In the genomic region with DNA sequence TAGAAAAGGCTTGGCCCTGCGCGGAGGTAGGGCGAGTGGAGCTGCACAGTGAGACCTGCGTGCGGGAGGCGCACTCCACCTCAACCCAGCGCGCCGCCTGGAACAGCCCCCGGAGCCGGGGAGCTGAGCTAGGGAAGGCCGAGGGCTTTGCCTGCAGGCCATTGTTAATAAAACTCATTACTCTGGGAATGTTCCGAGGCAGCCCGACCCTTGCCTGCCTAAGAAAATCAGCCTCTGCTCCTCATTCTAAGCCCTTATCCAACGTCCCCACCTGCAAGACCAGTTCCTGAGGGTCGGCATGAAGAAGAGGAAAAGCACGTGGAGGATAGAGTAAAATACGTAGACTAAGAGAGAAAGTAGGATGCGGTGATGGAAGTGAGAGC, we compare ENCODE assay signal across 9 cellular contexts. TPM values are rescaled to one million over a fixed set of nuclear protein-coding genes. Genes with fewer than 3 reads are reported as not detected.
DNase-seq lines count a peak whose midpoint lies in the region; ATAC-seq and TF ChIP-seq lines count a peak whose summit lies in the region.
"Had no signal": no experiment of that assay in that cellular context is flagged by ENCODE, and none has a peak within 500 bp of the region (broad histone marks: within the 10 kb centered on the region; RNA-seq: fewer than 3 reads in every experiment).

No MANE protein-coding gene starts in this region.

- BruUV-seq in OCI-LY7 (replicated peaks; lab: Mats Ljungman, UMichigan): no TSS peak

- POLR2A ChIA-PET in activated CD4-positive, alpha-beta memory T cell treated with anti-CD3 and anti-CD28 coated beads for 36 hours (lab: Charles Lee): no interaction called here
- POLR2A ChIA-PET in activated CD4-positive, alpha-beta memory T cell treated with anti-CD3 and anti-CD28 coated beads, Interleukin-2, amount 10 ng/mL, durations not matched to agents 7 days and 5 days (lab: Charles Lee): no interaction called here
- POLR2A ChIA-PET in activated B cell treated with CpG ODN at 0.5 μM for 24 hours (lab: Charles Lee) (no interaction called here), OCI-LY7 (lab: Charles Lee) (no interaction called here)

- no peaks in the 10 kb centered on the region for H3K79me2 ChIP-seq in OCI-LY7 (ENCODE audit: insufficient read depth, low read depth, low read length)

- H3K9me2 ChIP-seq in OCI-LY7 (ENCODE audit: insufficient read depth, low read length): no peaks in the 10 kb centered on the region

- H3K9me3 Mint-ChIP-seq in activated CD4-positive, alpha-beta memory T cell treated with anti-CD3 and anti-CD28 coated beads for 36 hours: peaks cover 7% of the 10 kb centered on the region
- no peaks in the 10 kb centered on the region for H3K9me3 Mint-ChIP-seq in activated CD4-positive, alpha-beta memory T cell treated with anti-CD3 and anti-CD28 coated beads, Interleukin-2, amount 10 ng/mL, durations not matched to agents 7 days and 5 days
- peaks cover 5% of the 10 kb centered on the region for H3K9me3 Mint-ChIP-seq in activated B cell treated with CpG ODN at 0.5 μM for 24 hours
- H3K9me3 Mint-ChIP-seq: CD4-positive, alpha-beta T cell had no signal

- intact Hi-C loops in activated CD4-positive, alpha-beta memory T cell treated with anti-CD3 and anti-CD28 coated beads for 36 hours (cut with micrococcal nuclease): no loop called here
- intact Hi-C loops in activated B cell treated with CpG ODN at 0.5 μM for 24 hours (cut with micrococcal nuclease) (no loop called here), right cardiac atrium (cut with DNase I) (no loop called here), OCI-LY7 (cut with micrococcal nuclease; ENCODE audit: unreplicated experiment) (no loop called here)

- no peaks in the 10 kb centered on the region for H3K36me3 Mint-ChIP-seq in activated CD4-positive, alpha-beta memory T cell treated with anti-CD3 and anti-CD28 coated beads for 36 hours
- H3K36me3 Mint-ChIP-seq in activated CD4-positive, alpha-beta memory T cell treated with anti-CD3 and anti-CD28 coated beads, Interleukin-2, amount 10 ng/mL, durations not matched to agents 7 days and 5 days (ENCODE audit: low read depth): no peaks in the 10 kb centered on the region
- no peaks in the 10 kb centered on the region for H3K36me3 Mint-ChIP-seq in activated B cell treated with CpG ODN at 0.5 μM for 24 hours (ENCODE audit: low read depth)

- no peak overlapping the region for H3K9ac ChIP-seq in subcutaneous abdominal adipose tissue (ENCODE audit: low read length in 5 of 5)

- no peaks in the 10 kb centered on the region for H3K4me1 ChIP-seq in right cardiac atrium (ENCODE audit: control insufficient read depth, insufficient read depth, low read length)
- H3K4me1 ChIP-seq in subcutaneous abdominal adipose tissue (ENCODE audit: control insufficient read depth in 5 of 5, insufficient read depth in 5 of 5, low read length in 5 of 5): peaks cover 0 to 9% (median 8%) of the 10 kb centered on the region in 5 donors
- H3K4me1 ChIP-seq in OCI-LY7 (ENCODE audit: insufficient read depth, low read length, poor library complexity, severe bottlenecking): no peaks in the 10 kb centered on the region

- peaks cover 34% of the 10 kb centered on the region for H3K27me3 Mint-ChIP-seq in activated CD4-positive, alpha-beta memory T cell treated with anti-CD3 and anti-CD28 coated beads for 36 hours
- peaks cover 38% of the 10 kb centered on the region for H3K27me3 Mint-ChIP-seq in activated CD4-positive, alpha-beta memory T cell treated with anti-CD3 and anti-CD28 coated beads, Interleukin-2, amount 10 ng/mL, durations not matched to agents 7 days and 5 days
- peaks cover 24% of the 10 kb centered on the region for H3K27me3 Mint-ChIP-seq in activated B cell treated with CpG ODN at 0.5 μM for 24 hours

- H3K4me2 ChIP-seq in OCI-LY7 (ENCODE audit: low read length): no peak overlapping the region

- H3K27ac Mint-ChIP-seq in activated CD4-positive, alpha-beta memory T cell treated with anti-CD3 and anti-CD28 coated beads for 36 hours: no peak overlapping the region
- H3K27ac Mint-ChIP-seq in activated CD4-positive, alpha-beta memory T cell treated with anti-CD3 and anti-CD28 coated beads, Interleukin-2, amount 10 ng/mL, durations not matched to agents 7 days and 5 days: no peak overlapping the region
- H3K27ac Mint-ChIP-seq in activated B cell treated with CpG ODN at 0.5 μM for 24 hours: no peak overlapping the region
- H3K27ac Mint-ChIP-seq: CD4-positive, alpha-beta T cell had no signal

- H3K27me3 ChIP-seq in right cardiac atrium (ENCODE audit: control insufficient read depth, insufficient read depth) (no peaks in the 10 kb centered on the region), subcutaneous abdominal adipose tissue (ENCODE audit: control insufficient read depth in 5 of 5, insufficient read depth in 4 of 5, low read length in 5 of 5) (peaks cover 4 to 13% (median 9%) of the 10 kb centered on the region in 5 donors)

- CTCF ChIA-PET in activated CD4-positive, alpha-beta memory T cell treated with anti-CD3 and anti-CD28 coated beads for 36 hours (lab: Charles Lee): no interaction called here
- CTCF ChIA-PET in activated CD4-positive, alpha-beta memory T cell treated with anti-CD3 and anti-CD28 coated beads, Interleukin-2, amount 10 ng/mL, durations not matched to agents 7 days and 5 days (lab: Charles Lee): no interaction called here
- CTCF ChIA-PET in activated B cell treated with CpG ODN at 0.5 μM for 24 hours (lab: Charles Lee): no interaction called here
- CTCF ChIA-PET in OCI-LY7 (lab: Charles Lee; ENCODE audit: unreplicated experiment): no interaction called here

- no peaks in the 10 kb centered on the region for H3K9me3 ChIP-seq in right cardiac atrium (ENCODE audit: control insufficient read depth, low read length)
- no peaks in the 10 kb centered on the region for H3K9me3 ChIP-seq in subcutaneous abdominal adipose tissue (ENCODE audit: control insufficient read depth in 5 of 5, low read length in 5 of 5)
- no peaks in the 10 kb centered on the region for H3K9me3 ChIP-seq in OCI-LY7 (ENCODE audit: low read length)

- H3K36me3 ChIP-seq in subcutaneous abdominal adipose tissue (ENCODE audit: control insufficient read depth in 5 of 5, insufficient read depth in 5 of 5, low read length in 5 of 5) (no peaks in the 10 kb centered on the region), OCI-LY7 (ENCODE audit: insufficient read depth, low read length) (no peaks in the 10 kb centered on the region)

- no peak overlapping the region for H3K27ac ChIP-seq in right cardiac atrium (ENCODE audit: low read length)
- no peak overlapping the region for H3K27ac ChIP-seq in subcutaneous abdominal adipose tissue (ENCODE audit: low read depth, low read length)
- H3K27ac ChIP-seq in OCI-LY7 (ENCODE audit: low read depth, low read length, poor library complexity, severe bottlenecking): no peak overlapping the region

- WGBS in right cardiac atrium: 30% methylated on average over 19 of the region's 19 CpGs

- no peak for DNase-seq in activated CD4-positive, alpha-beta memory T cell treated with anti-CD3 and anti-CD28 coated beads for 36 hours
- DNase-seq in activated CD4-positive, alpha-beta memory T cell treated with anti-CD3 and anti-CD28 coated beads, Interleukin-2, amount 10 ng/mL, durations not matched to agents 7 days and 5 days: no peak
- DNase-seq in activated B cell treated with CpG ODN at 0.5 μM for 24 hours (no peak), right cardiac atrium (no peak), LoVo (ENCODE audit: low spot score) (no peak), OCI-LY7 (ENCODE audit: low spot score) (no peak), DMS153 (lab: John Stamatoyannopoulos, UW) (no peak)
- DNase-seq: CD4-positive, alpha-beta T cell had no signal

- H3K4me3 Mint-ChIP-seq in activated CD4-positive, alpha-beta memory T cell treated with anti-CD3 and anti-CD28 coated beads for 36 hours: peak overlapping the region; percentile 53
- H3K4me3 Mint-ChIP-seq in activated CD4-positive, alpha-beta memory T cell treated with anti-CD3 and anti-CD28 coated beads, Interleukin-2, amount 10 ng/mL, durations not matched to agents 7 days and 5 days: no peak overlapping the region
- peak overlapping the region; percentile 0 for H3K4me3 Mint-ChIP-seq in activated B cell treated with CpG ODN at 0.5 μM for 24 hours
- H3K4me3 Mint-ChIP-seq: CD4-positive, alpha-beta T cell had no signal

- peaks cover 7% of the 10 kb centered on the region for H3K4me1 Mint-ChIP-seq in activated CD4-positive, alpha-beta memory T cell treated with anti-CD3 and anti-CD28 coated beads for 36 hours (ENCODE audit: low read depth)
- H3K4me1 Mint-ChIP-seq in activated CD4-positive, alpha-beta memory T cell treated with anti-CD3 and anti-CD28 coated beads, Interleukin-2, amount 10 ng/mL, durations not matched to agents 7 days and 5 days: peaks cover 5% of the 10 kb centered on the region
- H3K4me1 Mint-ChIP-seq in activated B cell treated with CpG ODN at 0.5 μM for 24 hours: peaks cover 6% of the 10 kb centered on the region

- H2AFZ ChIP-seq in OCI-LY7 (ENCODE audit: low read length): no peak overlapping the region

- ATAC-seq in activated B cell treated with CpG ODN at 0.5 μM for 24 hours (ENCODE audit: low read depth): no peak
- ATAC-seq in right cardiac atrium: peak in 1 of 2 donors; percentile 54

- TF ChIP-seq CTCF in activated B cell treated with CpG ODN at 0.5 μM for 24 hours (IDR thresholded peaks at IDR 0.05): no peak
- no peak for TF ChIP-seq CTCF in OCI-LY7 (conservative IDR thresholded peaks at IDR 0.05; ENCODE audit: low read length)

- H3K4me3 ChIP-seq in right cardiac atrium (ENCODE audit: low read length) (peak overlapping the region; percentile 30), subcutaneous abdominal adipose tissue (ENCODE audit: low read depth in 1 of 5, low read length in 5 of 5) (peak overlapping the region in 3 of 5 donors; percentile 20 to 54 (median 49)), OCI-LY7 (ENCODE audit: low read depth, low read length, poor library complexity, severe bottlenecking) (no peak overlapping the region)

- no peaks in the 10 kb centered on the region for H4K20me1 ChIP-seq in OCI-LY7 (ENCODE audit: insufficient read depth, low read length)

RNA-seq across cellular contexts. Expression of a gene that starts 55.3 kb away (rescaled TPM):
- total RNA-seq in activated CD4-positive, alpha-beta memory T cell treated with anti-CD3 and anti-CD28 coated beads for 36 hours: 1 to 10 TPM; 3.6 to 4.3 TPM
- total RNA-seq in activated CD4-positive, alpha-beta memory T cell treated with anti-CD3 and anti-CD28 coated beads, Interleukin-2, amount 10 ng/mL, durations not matched to agents 7 days and 5 days: 1 to 10 TPM; 2.4 to 5.3 TPM
- total RNA-seq in activated B cell treated with CpG ODN at 0.5 μM for 24 hours (4.5 and 5.5 TPM in 2 replicates), right cardiac atrium (1 to 10 TPM; 3.1 to 5.8 (median 4.9) TPM), OCI-LY7 (2022) (7.3 and 9.1 TPM in 2 replicates)
- 6.1 TPM for polyA plus RNA-seq in right cardiac atrium
- total RNA-seq in OCI-LY7 (2014; rRNA removed; shearing (Covaris generic)): 2.3 and 6.0 TPM in 2 replicates
